In genomic region chr2:130873700-130874346, GRCh38 we compare ENCODE assay signal across 1 cellular context.
TF ChIP-seq lines count a peak whose summit lies in the region.

No MANE protein-coding gene starts in this region.

TF ChIP-seq in GM23338, 12 proteins besides CTCF, POLR2A, EP300 and RAD21:
- TF ChIP-seq ZNF462 (CRISPR knock-in tag; IDR thresholded peaks at IDR 0.05) (no peak), EZH2phosphoT487 (IDR thresholded peaks at IDR 0.05; ENCODE audit: unreplicated experiment) (no peak), ZNF331 (CRISPR knock-in tag; IDR thresholded peaks at IDR 0.05; ENCODE audit: low read depth) (no peak), CREB1 (CRISPR knock-in tag; IDR thresholded peaks at IDR 0.05; ENCODE audit: low read depth) (no peak), ETS1 (IDR thresholded peaks at IDR 0.05) (no peak), REST (IDR thresholded peaks at IDR 0.05; ENCODE audit: unreplicated experiment) (no peak), NANOG (IDR thresholded peaks at IDR 0.05; ENCODE audit: borderline replicate concordance) (no peak), JUNB (IDR thresholded peaks at IDR 0.05; ENCODE audit: unreplicated experiment) (no peak), ZNF114 (CRISPR knock-in tag; IDR thresholded peaks at IDR 0.05) (no peak)
